Comparison of ENCODE assay signal across 17 cellular contexts in the genomic region with DNA sequence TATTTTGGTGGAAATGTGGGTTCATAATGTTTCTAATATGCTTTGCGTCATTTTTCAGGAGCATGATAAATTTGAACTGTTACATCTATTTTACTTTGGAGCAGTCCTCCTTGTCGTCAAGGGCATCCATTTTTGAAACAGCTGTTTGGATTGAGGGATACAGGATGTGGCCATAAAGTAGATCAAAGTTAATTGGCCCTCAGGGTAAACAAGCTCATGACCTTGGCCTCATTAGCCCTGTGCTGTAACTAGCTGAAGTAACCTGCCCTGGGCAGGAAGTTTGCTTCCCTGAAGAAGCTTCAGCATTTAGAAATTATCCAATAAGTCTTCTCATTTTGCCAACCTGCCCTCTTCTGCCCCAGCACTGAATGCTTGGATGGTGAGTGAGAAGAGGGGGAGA.
"Had no signal": no experiment of that assay in that cellular context is flagged by ENCODE, and none has a peak within 500 bp of the region (broad histone marks: within the 10 kb centered on the region; RNA-seq: fewer than 3 reads in every experiment).

No MANE protein-coding gene starts in this region.

- H3K9me3 ChIP-seq: ascending aorta, lower lobe of right lung, neutrophil, testis had no signal

- H3K27ac ChIP-seq: ascending aorta, coronary artery, foreskin keratinocyte, lower lobe of right lung, neutrophil, spleen, testis, VCaP had no signal

- H3K4me3 ChIP-seq: ascending aorta, coronary artery, lower lobe of right lung, spleen, testis had no signal

- ATAC-seq: foreskin keratinocyte; lower lobe of right lung; natural killer cell treated with Interleukin-12 subunit alpha and Interleukin-12 subunit beta and Interleukin-15 and Interleukin-18, amount 100 ng/mL, for 72 hours; sciatic nerve; stimulated activated memory B cell treated with anti-CD40 and anti-IgM and Interleukin-4, amounts not matched to agents 10 μg/mL and 1 μg/mL and 100 μg/mL, for 72 hours had no signal

- H3K27me3 ChIP-seq: ascending aorta, neutrophil, spleen, testis had no signal

- DNase-seq: activated CD4-positive, alpha-beta T cell treated with anti-CD3 and anti-CD28 coated beads, Interleukin-2, amount 50 U/mL, for 48 hours; activated gamma-delta T cell; foreskin keratinocyte; hippocampal formation; left cardiac atrium; lower lobe of right lung; spleen; stimulated activated CD4-positive, alpha-beta T cell treated with anti-CD3 and anti-CD28 coated beads, Interleukin-4, amount 100 ng/mL, for 4 hours; testis had no signal

- H3K4me1 ChIP-seq: foreskin keratinocyte, spleen had no signal

- FAIRE-seq: islet of Langerhans had no signal

- H3K36me3 ChIP-seq: ascending aorta, lower lobe of right lung, neutrophil, spleen had no signal
